ENCODE assay signal across 8 cellular contexts in the genomic region with DNA sequence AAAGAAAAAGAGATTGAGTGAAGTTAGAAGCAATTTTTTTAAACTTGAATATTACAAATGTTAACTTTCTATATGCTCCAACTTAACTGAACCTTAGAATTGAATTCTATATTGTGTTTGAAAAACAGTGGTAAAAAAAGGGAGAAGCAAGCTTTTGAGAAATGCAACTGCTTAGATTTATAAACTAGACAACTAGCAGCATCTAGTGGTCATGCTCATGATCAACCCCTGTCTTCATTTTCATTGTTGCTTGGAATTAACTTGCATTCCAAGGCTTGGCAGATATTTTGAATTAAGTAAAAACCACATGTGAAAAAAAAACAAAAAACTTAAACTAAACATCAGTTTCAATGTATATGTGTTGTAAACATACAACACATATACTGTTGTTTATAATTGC.
DNase-seq lines count a peak whose midpoint lies in the region; TF ChIP-seq lines count a peak whose summit lies in the region.

No MANE protein-coding gene starts in this region.

- H3K36me3 Mint-ChIP-seq in type B pancreatic cell, result no peaks in the 10 kb centered on the region

- H3K9me3 ChIP-seq in cardiac muscle cell (ENCODE audit: low read depth) (no peaks in the 10 kb centered on the region), right atrium auricular region (no peaks in the 10 kb centered on the region), OCI-LY7 (ENCODE audit: low read length) (no peaks in the 10 kb centered on the region)

- H3K27ac ChIP-seq in cardiac muscle cell (no peak overlapping the region), right atrium auricular region (no peak overlapping the region), OCI-LY7 (ENCODE audit: low read depth, low read length, poor library complexity, severe bottlenecking) (no peak overlapping the region)

- H3K27me3 ChIP-seq in cardiac muscle cell (no peaks in the 10 kb centered on the region), right atrium auricular region (no peaks in the 10 kb centered on the region)

- no peaks in the 10 kb centered on the region for H3K9me3 Mint-ChIP-seq in type B pancreatic cell

- H3K4me3 Mint-ChIP-seq in type B pancreatic cell, result no peak overlapping the region

- no peak overlapping the region for H3K27ac Mint-ChIP-seq in type B pancreatic cell

- intact Hi-C loops in OCI-LY7 (cut with micrococcal nuclease; ENCODE audit: unreplicated experiment), result no loop called here

- POLR2A ChIA-PET in OCI-LY7 (lab: Charles Lee), result no interaction called here

- no peaks in the 10 kb centered on the region for H3K9me2 ChIP-seq in OCI-LY7 (ENCODE audit: insufficient read depth, low read length)

- peak; percentile 18 to 42 for DNase-seq in cardiac muscle cell (ENCODE audit: low read depth in 1 of 2, low spot score in 1 of 2)
- DNase-seq in right atrium auricular region (ENCODE audit: low spot score), result no peak
- DNase-seq in OCI-LY7 (ENCODE audit: low spot score), result no peak
- DNase-seq in fibroblast of the conjunctiva (ENCODE audit: low read depth), result peak; percentile 6
- no peak for DNase-seq in type B pancreatic cell (ENCODE audit: extremely low spot score, unreplicated experiment)
- no peak for DNase-seq in KG1 (lab: John Stamatoyannopoulos, UW)
- no peak for DNase-seq in activated CD4-positive, alpha-beta T cell treated with anti-CD3 and anti-CD28 coated beads, Interleukin-2, amount 50 U/mL, for 4 hours
- no peak for DNase-seq in NK-92 (lab: John Stamatoyannopoulos, UW; ENCODE audit: unreplicated experiment)

- H3K4me1 ChIP-seq in cardiac muscle cell (ENCODE audit: low read depth) (no peaks in the 10 kb centered on the region), right atrium auricular region (no peaks in the 10 kb centered on the region), OCI-LY7 (ENCODE audit: insufficient read depth, low read length, poor library complexity, severe bottlenecking) (no peaks in the 10 kb centered on the region)

- H3K36me3 ChIP-seq in cardiac muscle cell (no peaks in the 10 kb centered on the region), right atrium auricular region (no peaks in the 10 kb centered on the region), OCI-LY7 (ENCODE audit: insufficient read depth, low read length) (no peaks in the 10 kb centered on the region)

- H3K4me3 ChIP-seq in cardiac muscle cell (no peak overlapping the region), right atrium auricular region (no peak overlapping the region), OCI-LY7 (ENCODE audit: low read depth, low read length, poor library complexity, severe bottlenecking) (no peak overlapping the region)

- no peaks in the 10 kb centered on the region for H3K4me1 Mint-ChIP-seq in type B pancreatic cell (ENCODE audit: unreplicated experiment)

- no peaks in the 10 kb centered on the region for H4K20me1 ChIP-seq in OCI-LY7 (ENCODE audit: insufficient read depth, low read length)

- no peaks in the 10 kb centered on the region for H3K79me2 ChIP-seq in OCI-LY7 (ENCODE audit: insufficient read depth, low read depth, low read length)

- H3K27me3 Mint-ChIP-seq in type B pancreatic cell, result no peaks in the 10 kb centered on the region

- BruUV-seq in OCI-LY7 (replicated peaks; lab: Mats Ljungman, UMichigan), result no TSS peak

- TF ChIP-seq CTCF in cardiac muscle cell (IDR thresholded peaks at IDR 0.05; ENCODE audit: low read depth, low read length), result peak; percentile 65
- peak in 1 of 2 donors; percentile 54 for TF ChIP-seq CTCF in right atrium auricular region (IDR thresholded peaks at IDR 0.05)
- TF ChIP-seq CTCF in OCI-LY7 (conservative IDR thresholded peaks at IDR 0.05; ENCODE audit: low read length), result peak; percentile 51; the same call in 1 of the 2 replicates
- TF ChIP-seq CTCF in type B pancreatic cell (conservative IDR thresholded peaks at IDR 0.05), result peak; percentile 73

- CTCF ChIA-PET in OCI-LY7 (lab: Charles Lee; ENCODE audit: unreplicated experiment), result no interaction called here

- H2AFZ ChIP-seq in OCI-LY7 (ENCODE audit: low read length), result no peak overlapping the region

- H3K4me2 ChIP-seq in OCI-LY7 (ENCODE audit: low read length), result no peak overlapping the region

Comparison
In these comparisons a context has a peak if more than half of its experiments do, and no peak if none do; other contexts are left out.
1. DNase-seq: peak in cardiac muscle cell (2 of 2) and fibroblast of the conjunctiva (single experiment); none in right atrium auricular region (single experiment), OCI-LY7 (single experiment), type B pancreatic cell (single experiment), KG1 (single experiment), activated CD4-positive, alpha-beta T cell treated with anti-CD3 and anti-CD28 coated beads, Interleukin-2, amount 50 U/mL, for 4 hours (0 of 2) and NK-92 (single experiment).